In genomic region chr12:130280226-130280625, GRCh38 we compare ENCODE assay signal across 15 cellular contexts. TPM values are rescaled to one million over a fixed set of nuclear protein-coding genes. Genes with fewer than 3 reads are reported as not detected.
DNase-seq lines count a peak whose midpoint lies in the region; ATAC-seq and TF ChIP-seq lines count a peak whose summit lies in the region.
"Had no signal": no experiment of that assay in that cellular context is flagged by ENCODE, and none has a peak within 500 bp of the region (broad histone marks: within the 10 kb centered on the region; RNA-seq: fewer than 3 reads in every experiment).

No MANE protein-coding gene starts in this region.

- H3K9me3 ChIP-seq in lower lobe of right lung: no peaks in the 10 kb centered on the region
- no peaks in the 10 kb centered on the region for H3K9me3 ChIP-seq in tibial artery

- H3K4me1 Mint-ChIP-seq in T-helper 2 cell treated with Interferon-gamma antibody and Interleukin-4, amounts not matched to agents 5 μg/mL and 100 μg/mL, for 36 hours (ENCODE audit: low read depth): peaks cover 5% of the 10 kb centered on the region
- H3K4me1 Mint-ChIP-seq: naive B cell had no signal

- peak in 1 of 2 donors; percentile 12 for DNase-seq in activated naive CD4-positive, alpha-beta T cell treated with anti-CD3 and anti-CD28 coated beads, Interleukin-2, amount 50 U/mL, for 72 hours (ENCODE audit: low spot score in 2 of 2)
- DNase-seq in activated naive CD4-positive, alpha-beta T cell treated with Interleukin-2 at 50 U/mL for 16 hours: no peak
- DNase-seq in T-helper 2 cell treated with Interferon-gamma antibody and Interleukin-4, amounts not matched to agents 5 μg/mL and 100 μg/mL, for 36 hours (ENCODE audit: low spot score): peak; percentile 26
- DNase-seq in lower lobe of right lung (no peak), tibial artery (no peak), CD1c-positive myeloid dendritic cell (ENCODE audit: extremely low spot score) (no peak)
- no peak for DNase-seq in activated T-cell treated with anti-CD3 and anti-CD28 coated beads, Interleukin-2, amount 50 U/mL, for 1 hour
- DNase-seq: activated T-cell treated with anti-CD3 and anti-CD28 coated beads, Interleukin-2, amount 50 U/mL, for 24 hours; central memory CD4-positive, alpha-beta T cell; erythroblast; naive B cell; NCI-H446 treated with DMSO at 0.1 percent for 48 hours had no signal

- intact Hi-C loops in lower lobe of right lung (cut with DNase I) (no loop called here), tibial artery (cut with DNase I; ENCODE audit: low total_unique reads) (no loop called here)

- H3K4me3 Mint-ChIP-seq in T-helper 2 cell treated with Interferon-gamma antibody and Interleukin-4, amounts not matched to agents 5 μg/mL and 100 μg/mL, for 36 hours: peak overlapping the region; percentile 42
- H3K4me3 Mint-ChIP-seq: activated T-cell treated with anti-CD3 and anti-CD28 coated beads, Interleukin-2, amount 50 U/mL, for 24 hours; naive B cell had no signal

- TF ChIP-seq CTCF in lower lobe of right lung (IDR thresholded peaks at IDR 0.05): no peak
- no peak for TF ChIP-seq CTCF in tibial artery (IDR thresholded peaks at IDR 0.05)

- H3K4me3 ChIP-seq in lower lobe of right lung: peak overlapping the region; percentile 20
- peak overlapping the region; percentile 36 to 42 for H3K4me3 ChIP-seq in tibial artery

- no peaks in the 10 kb centered on the region for H3K9me3 Mint-ChIP-seq in activated naive CD4-positive, alpha-beta T cell treated with anti-CD3 and anti-CD28 coated beads, Interleukin-2, amount 50 U/mL, for 72 hours
- peaks cover 32% of the 10 kb centered on the region for H3K9me3 Mint-ChIP-seq in T-helper 2 cell treated with Interferon-gamma antibody and Interleukin-4, amounts not matched to agents 5 μg/mL and 100 μg/mL, for 36 hours

- peaks cover 2% of the 10 kb centered on the region for H3K27me3 Mint-ChIP-seq in T-helper 2 cell treated with Interferon-gamma antibody and Interleukin-4, amounts not matched to agents 5 μg/mL and 100 μg/mL, for 36 hours (ENCODE audit: low read depth)

- peak; percentile 93 to 98 for ATAC-seq in activated naive CD4-positive, alpha-beta T cell treated with anti-CD3 and anti-CD28 coated beads, Interleukin-2, amount 50 U/mL, for 72 hours
- ATAC-seq in lower lobe of right lung: no peak
- no peak for ATAC-seq in GM19463 (IDR thresholded peaks at IDR 0.05; ENCODE audit: unreplicated experiment)

- H3K27me3 ChIP-seq in lower lobe of right lung (ENCODE audit: low read depth) (no peaks in the 10 kb centered on the region), tibial artery (peaks cover 0 to 6% of the 10 kb centered on the region in 2 donors)

- H3K4me1 ChIP-seq in lower lobe of right lung (no peaks in the 10 kb centered on the region), tibial artery (no peaks in the 10 kb centered on the region)

- H3K36me3 ChIP-seq in lower lobe of right lung (no peaks in the 10 kb centered on the region), tibial artery (no peaks in the 10 kb centered on the region)

- H3K27ac ChIP-seq in lower lobe of right lung (no peak overlapping the region), tibial artery (peak overlapping the region; percentile 50 to 55)
- H3K27ac ChIP-seq: C4-2B, RWPE1 had no signal

- H3K36me3 Mint-ChIP-seq in activated naive CD4-positive, alpha-beta T cell treated with anti-CD3 and anti-CD28 coated beads, Interleukin-2, amount 50 U/mL, for 72 hours: peaks cover 0 to 6% of the 10 kb centered on the region in 2 donors
- H3K36me3 Mint-ChIP-seq in T-helper 2 cell treated with Interferon-gamma antibody and Interleukin-4, amounts not matched to agents 5 μg/mL and 100 μg/mL, for 36 hours (ENCODE audit: low read depth): peaks cover 3% of the 10 kb centered on the region
- H3K36me3 Mint-ChIP-seq: naive B cell had no signal

- peak overlapping the region in 1 of 2 donors; percentile 27 for H3K27ac Mint-ChIP-seq in activated naive CD4-positive, alpha-beta T cell treated with anti-CD3 and anti-CD28 coated beads, Interleukin-2, amount 50 U/mL, for 72 hours
- H3K27ac Mint-ChIP-seq in T-helper 2 cell treated with Interferon-gamma antibody and Interleukin-4, amounts not matched to agents 5 μg/mL and 100 μg/mL, for 36 hours: peak overlapping the region; percentile 68
- H3K27ac Mint-ChIP-seq: activated T-cell treated with anti-CD3 and anti-CD28 coated beads, Interleukin-2, amount 50 U/mL, for 24 hours had no signal

RNA-seq across cellular contexts. Expression of gene PIWIL1, which starts 57.5 kb away (rescaled TPM):
- total RNA-seq in activated naive CD4-positive, alpha-beta T cell treated with anti-CD3 and anti-CD28 coated beads, Interleukin-2, amount 50 U/mL, for 72 hours: not detected
- not detected for total RNA-seq in lower lobe of right lung

Comparison
In these comparisons a context has a peak if more than half of its experiments do, and no peak if none do; other contexts are left out.
1. ATAC-seq: peak in activated naive CD4-positive, alpha-beta T cell treated with anti-CD3 and anti-CD28 coated beads, Interleukin-2, amount 50 U/mL, for 72 hours (2 of 2); none in lower lobe of right lung (0 of 2) and GM19463 (single experiment).